Comparison of ENCODE assay signal across 8 cellular contexts in genomic region chr7:90178592-90179279, GRCh38. TPM values are rescaled to one million over a fixed set of nuclear protein-coding genes. Genes with fewer than 3 reads are reported as not detected.
DNase-seq lines count a peak whose midpoint lies in the region; ATAC-seq and TF ChIP-seq lines count a peak whose summit lies in the region.

No MANE protein-coding gene starts in this region.

- H2AFZ ChIP-seq in neural progenitor cell (replicated peaks) = no peak overlapping the region

- H3K4me1 ChIP-seq in neural progenitor cell = no peaks in the 10 kb centered on the region
- H3K4me1 ChIP-seq in tibial artery = no peaks in the 10 kb centered on the region

- H3K27ac Mint-ChIP-seq in activated naive CD8-positive, alpha-beta T cell treated with anti-CD3 and anti-CD28 coated beads for 36 hours = peak overlapping the region; percentile 89
- H3K27ac Mint-ChIP-seq in neural progenitor cell = no peak overlapping the region

- intact Hi-C loops in tibial artery (cut with DNase I; ENCODE audit: low total_unique reads) = no loop called here

- H3K4me3 Mint-ChIP-seq in activated naive CD8-positive, alpha-beta T cell treated with anti-CD3 and anti-CD28 coated beads for 36 hours = peak overlapping the region; percentile 8
- H3K4me3 Mint-ChIP-seq in neural progenitor cell = no peak overlapping the region

- H3K79me2 ChIP-seq in neural progenitor cell (ENCODE audit: low read depth) = no peaks in the 10 kb centered on the region

- H3K4me3 ChIP-seq in GM12865 (ENCODE audit: low read depth, low read length) (no peak overlapping the region), neural progenitor cell (no peak overlapping the region), tibial artery (no peak overlapping the region)

- TF ChIP-seq CTCF in GM12865 (IDR thresholded peaks at IDR 0.05; ENCODE audit: insufficient read depth, low read depth, low read length, missing control alignments) = no peak
- TF ChIP-seq CTCF in neural progenitor cell (IDR thresholded peaks at IDR 0.05) = no peak
- no peak for TF ChIP-seq CTCF in tibial artery (IDR thresholded peaks at IDR 0.05)

- peaks cover 2% of the 10 kb centered on the region for H3K36me3 Mint-ChIP-seq in activated naive CD8-positive, alpha-beta T cell treated with anti-CD3 and anti-CD28 coated beads for 36 hours
- no peaks in the 10 kb centered on the region for H3K36me3 Mint-ChIP-seq in neural progenitor cell

- H3K36me3 ChIP-seq in neural progenitor cell = no peaks in the 10 kb centered on the region
- H3K36me3 ChIP-seq in tibial artery = no peaks in the 10 kb centered on the region

- no peaks in the 10 kb centered on the region for H4K20me1 ChIP-seq in neural progenitor cell (ENCODE audit: low read depth)

- H3K4me1 Mint-ChIP-seq in activated naive CD8-positive, alpha-beta T cell treated with anti-CD3 and anti-CD28 coated beads for 36 hours = peaks cover 28% of the 10 kb centered on the region
- H3K4me1 Mint-ChIP-seq in neural progenitor cell = no peaks in the 10 kb centered on the region

- ATAC-seq in GM21529 (IDR thresholded peaks at IDR 0.05; ENCODE audit: unreplicated experiment) = peak; percentile 99

- H3K9me3 ChIP-seq in neural progenitor cell (ENCODE audit: low read depth) (no peaks in the 10 kb centered on the region), tibial artery (no peaks in the 10 kb centered on the region)

- DNase-seq in GM12865 (ENCODE audit: low read depth) (peak; percentile 64), HS-5 (ENCODE audit: low read depth) (peak; percentile 81), neural progenitor cell (ENCODE audit: low spot score) (peak; percentile 4), tibial artery (no peak), activated gamma-delta T cell (lab: John Stamatoyannopoulos, UW) (no peak), DMS153 treated with DMSO at 0.1 percent for 48 hours (lab: John Stamatoyannopoulos, UW; ENCODE audit: unreplicated experiment) (no peak)
- DNase-seq in activated naive CD8-positive, alpha-beta T cell treated with anti-CD3 and anti-CD28 coated beads for 36 hours = peak; percentile 12

- no peak overlapping the region for H3K4me2 ChIP-seq in neural progenitor cell

- no peak overlapping the region for H3K9ac ChIP-seq in neural progenitor cell

- H3K27ac ChIP-seq in neural progenitor cell = no peak overlapping the region
- H3K27ac ChIP-seq in tibial artery = no peak overlapping the region

- peaks cover 16% of the 10 kb centered on the region for H3K27me3 Mint-ChIP-seq in activated naive CD8-positive, alpha-beta T cell treated with anti-CD3 and anti-CD28 coated beads for 36 hours
- no peaks in the 10 kb centered on the region for H3K27me3 Mint-ChIP-seq in neural progenitor cell (ENCODE audit: insufficient read depth, low read depth)

- peaks cover 10% of the 10 kb centered on the region for H3K9me3 Mint-ChIP-seq in activated naive CD8-positive, alpha-beta T cell treated with anti-CD3 and anti-CD28 coated beads for 36 hours
- peaks cover 4% of the 10 kb centered on the region for H3K9me3 Mint-ChIP-seq in neural progenitor cell

- no peaks in the 10 kb centered on the region for H3F3A ChIP-seq in neural progenitor cell (ENCODE audit: low read depth)

- no peaks in the 10 kb centered on the region for H3K27me3 ChIP-seq in neural progenitor cell
- H3K27me3 ChIP-seq in tibial artery = no peaks in the 10 kb centered on the region

RNA-seq across cellular contexts. Expression of gene STEAP1, which starts 24.5 kb away (rescaled TPM):
- total RNA-seq in activated naive CD8-positive, alpha-beta T cell treated with anti-CD3 and anti-CD28 coated beads for 36 hours = 1 to 10 TPM; 2.0 to 2.4 TPM
- 1.5 and 2.3 TPM in 2 replicates for total RNA-seq in neural progenitor cell (ENCODE audit: low replicate concordance)

RNA-seq across cellular contexts. Expression of gene STEAP2, which starts 32.8 kb away (rescaled TPM):
- not detected for total RNA-seq in activated naive CD8-positive, alpha-beta T cell treated with anti-CD3 and anti-CD28 coated beads for 36 hours
- 3.0 and 3.6 TPM in 2 replicates for total RNA-seq in neural progenitor cell (ENCODE audit: low replicate concordance)

Comparison
In these comparisons a context has a peak if more than half of its experiments do, and no peak if none do; other contexts are left out.
1. DNase-seq: peak in GM12865 (single experiment), HS-5 (single experiment), activated naive CD8-positive, alpha-beta T cell treated with anti-CD3 and anti-CD28 coated beads for 36 hours (single experiment) and neural progenitor cell (single experiment); none in tibial artery (0 of 2), activated gamma-delta T cell (single experiment) and DMS153 treated with DMSO at 0.1 percent for 48 hours (single experiment).